ENCODE assay signal across 8 cellular contexts in genomic region chr10:32346134-32346550, GRCh38. TPM values are rescaled to one million over a fixed set of nuclear protein-coding genes. Genes with fewer than 3 reads are reported as not detected.
DNase-seq lines count a peak whose midpoint lies in the region.

No MANE protein-coding gene starts in this region.

- H3K9me3 ChIP-seq in MG63: no peaks in the 10 kb centered on the region

- no peaks in the 10 kb centered on the region for H3K27me3 ChIP-seq in MG63

- H3K36me3 ChIP-seq in MG63: peaks cover 26% of the 10 kb centered on the region

- DNase-seq in GM03348 (ENCODE audit: low spot score) (peak; percentile 98), HCEC 1CT (peak; percentile 94), MG63 (peak; percentile 96), SHP77 treated with DMSO at 0.1 percent for 48 hours (lab: John Stamatoyannopoulos, UW) (peak; percentile 86), germinal center (ENCODE audit: low spot score) (peak; percentile 96), non-pigmented ciliary epithelial cell (ENCODE audit: low read depth) (peak; percentile 67), superior temporal gyrus (ENCODE audit: extremely low spot score) (peak; percentile 94)
- peak; percentile 97 for DNase-seq in activated naive CD4-positive, alpha-beta T cell treated with anti-CD3 and anti-CD28 coated beads, Interleukin-2, amount 10 ng/mL, durations not matched to agents 7 days and 5 days

- H3K36me3 Mint-ChIP-seq in activated naive CD4-positive, alpha-beta T cell treated with anti-CD3 and anti-CD28 coated beads, Interleukin-2, amount 10 ng/mL, durations not matched to agents 7 days and 5 days: peaks cover 34% of the 10 kb centered on the region

- H3K4me3 Mint-ChIP-seq in activated naive CD4-positive, alpha-beta T cell treated with anti-CD3 and anti-CD28 coated beads, Interleukin-2, amount 10 ng/mL, durations not matched to agents 7 days and 5 days: peak overlapping the region; percentile 92

- H3K27me3 Mint-ChIP-seq in activated naive CD4-positive, alpha-beta T cell treated with anti-CD3 and anti-CD28 coated beads, Interleukin-2, amount 10 ng/mL, durations not matched to agents 7 days and 5 days: peaks cover 6% of the 10 kb centered on the region

- H3K9me3 Mint-ChIP-seq in activated naive CD4-positive, alpha-beta T cell treated with anti-CD3 and anti-CD28 coated beads, Interleukin-2, amount 10 ng/mL, durations not matched to agents 7 days and 5 days: no peaks in the 10 kb centered on the region

- H3K4me1 Mint-ChIP-seq in activated naive CD4-positive, alpha-beta T cell treated with anti-CD3 and anti-CD28 coated beads, Interleukin-2, amount 10 ng/mL, durations not matched to agents 7 days and 5 days: peaks cover 65% of the 10 kb centered on the region

- peak overlapping the region; percentile 100 for H3K4me3 ChIP-seq in MG63

- CTCF ChIA-PET in activated naive CD4-positive, alpha-beta T cell treated with anti-CD3 and anti-CD28 coated beads, Interleukin-2, amount 10 ng/mL, durations not matched to agents 7 days and 5 days (lab: Charles Lee): interaction anchor here (0.6 to 2.1 kb wide), 14 partner anchors 9 to 191 kb away, joined by 3 to 10 read pairs (median 4); no protein-coding TSS in a partner anchor

- peak overlapping the region; percentile 99 for H3K27ac Mint-ChIP-seq in activated naive CD4-positive, alpha-beta T cell treated with anti-CD3 and anti-CD28 coated beads, Interleukin-2, amount 10 ng/mL, durations not matched to agents 7 days and 5 days

RNA-seq across cellular contexts. Expression of gene EPC1, which starts 0.8 kb away (rescaled TPM):
- total RNA-seq in MG63 (2014; rRNA removed; shearing (Covaris generic); ENCODE audit: low replicate concordance): 4.7 and 9.3 TPM in 2 replicates

Comparison
In these comparisons a context has a peak if more than half of its experiments do, and no peak if none do; other contexts are left out.
1. Peak in every context shown above with its lines: DNase-seq and H3K4me3 ChIP-seq.